Comparison of ENCODE assay signal across 33 cellular contexts in the genomic region with DNA sequence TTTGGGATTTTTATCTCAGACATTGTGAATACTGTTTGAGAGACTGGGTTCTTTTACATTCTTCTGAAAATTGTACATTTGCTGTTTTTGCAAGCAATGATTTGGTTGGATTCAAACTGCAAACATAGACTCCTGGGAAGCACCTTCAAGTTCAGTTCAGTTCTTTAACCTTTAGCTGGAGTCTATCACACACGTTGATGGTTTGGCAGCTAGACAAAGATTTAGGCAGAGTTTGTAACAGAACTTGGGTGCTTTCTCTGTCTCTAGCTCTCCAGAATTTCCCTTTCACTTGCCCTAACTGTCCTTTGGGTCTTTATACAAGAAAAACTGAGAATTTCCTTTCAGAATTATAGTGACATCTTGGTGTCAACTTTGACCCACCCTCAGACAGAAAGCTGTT.
"Had no signal": no experiment of that assay in that cellular context is flagged by ENCODE, and none has a peak within 500 bp of the region (broad histone marks: within the 10 kb centered on the region; RNA-seq: fewer than 3 reads in every experiment).

No MANE protein-coding gene starts in this region.

- H3K4me3 ChIP-seq: breast epithelium, esophagus squamous epithelium, left ventricle myocardium inferior, lung, mucosa of descending colon, ovary, psoas muscle, sigmoid colon, upper lobe of left lung, vagina had no signal

- H3K4me1 Mint-ChIP-seq: activated B cell treated with CpG ODN at 0.5 μM for 24 hours; activated CD8-positive, alpha-beta memory T cell treated with anti-CD3 and anti-CD28 coated beads, Interleukin-2, amount 10 ng/mL, durations not matched to agents 7 days and 5 days; activated naive CD4-positive, alpha-beta T cell treated with anti-CD3 and anti-CD28 coated beads, Interleukin-2, amount 50 U/mL, for 24 hours; activated naive CD8-positive, alpha-beta T cell treated with anti-CD3 and anti-CD28 coated beads, Interleukin-2, amount 50 U/mL, for 24 hours; central memory CD8-positive, alpha-beta T cell; stimulated activated effector memory CD8-positive, alpha-beta T cell treated with anti-CD3 and anti-CD28 coated beads, Interleukin-12 subunit alpha, Interleukin-12 subunit beta, amount 100 ng/mL, for 72 hours had no signal

- H3K9me3 ChIP-seq: breast epithelium, esophagus squamous epithelium, left ventricle myocardium inferior, mucosa of descending colon, neutrophil, ovary, psoas muscle, sigmoid colon, upper lobe of left lung, vagina had no signal

- H3K27ac Mint-ChIP-seq: activated B cell treated with CpG ODN at 0.5 μM for 24 hours; activated CD8-positive, alpha-beta memory T cell treated with anti-CD3 and anti-CD28 coated beads, Interleukin-2, amount 10 ng/mL, durations not matched to agents 7 days and 5 days; activated CD8-positive, alpha-beta T cell treated with anti-CD3 and anti-CD28 coated beads for 36 hours; activated naive CD4-positive, alpha-beta T cell treated with anti-CD3 and anti-CD28 coated beads, Interleukin-2, amount 50 U/mL, for 24 hours; activated naive CD8-positive, alpha-beta T cell treated with anti-CD3 and anti-CD28 coated beads, Interleukin-2, amount 50 U/mL, for 24 hours; activated T-helper 2 cell treated with anti-CD3 and anti-CD28 coated beads, Interferon-gamma antibody, Interleukin-2, Interleukin-4, amounts not matched to agents 10 μg/mL and 5 μg/mL and 100 μg/mL, durations not matched to agents 14 hours and 24 hours and 36 hours; dendritic cell treated with granulocyte-macrophage colony-stimulating factor and Interleukin-4, amounts not matched to agents 40 ng/mL and 50 ng/mL, for 4 days; natural killer cell treated with Interleukin-12 subunit alpha and Interleukin-12 subunit beta and Interleukin-15 and Interleukin-18, amount 100 ng/mL, for 72 hours; stimulated activated effector memory CD8-positive, alpha-beta T cell treated with anti-CD3 and anti-CD28 coated beads, Interleukin-12 subunit alpha, Interleukin-12 subunit beta, amount 100 ng/mL, for 72 hours; stimulated activated naive CD8-positive, alpha-beta T cell treated with anti-CD3 and anti-CD28 coated beads, Interleukin-15, Interleukin-2, amounts not matched to agents 100 ng/mL and 50 ng/mL, for 24 hours had no signal

- H3K36me3 Mint-ChIP-seq: activated CD8-positive, alpha-beta memory T cell treated with anti-CD3 and anti-CD28 coated beads, Interleukin-2, amount 10 ng/mL, durations not matched to agents 7 days and 5 days; activated naive CD4-positive, alpha-beta T cell treated with anti-CD3 and anti-CD28 coated beads, Interleukin-2, amount 50 U/mL, for 24 hours; natural killer cell treated with Interleukin-12 subunit alpha and Interleukin-12 subunit beta and Interleukin-15 and Interleukin-18, amount 100 ng/mL, for 72 hours; stimulated activated effector memory CD8-positive, alpha-beta T cell treated with anti-CD3 and anti-CD28 coated beads, Interleukin-12 subunit alpha, Interleukin-12 subunit beta, amount 100 ng/mL, for 72 hours had no signal

- H3K27me3 Mint-ChIP-seq: activated B cell treated with CpG ODN at 0.5 μM for 24 hours; activated CD8-positive, alpha-beta memory T cell treated with anti-CD3 and anti-CD28 coated beads, Interleukin-2, amount 10 ng/mL, durations not matched to agents 7 days and 5 days; activated CD8-positive, alpha-beta T cell treated with anti-CD3 and anti-CD28 coated beads for 36 hours; activated naive CD8-positive, alpha-beta T cell treated with anti-CD3 and anti-CD28 coated beads, Interleukin-2, amount 50 U/mL, for 24 hours; stimulated activated naive CD8-positive, alpha-beta T cell treated with anti-CD3 and anti-CD28 coated beads, Interleukin-15, Interleukin-2, amounts not matched to agents 100 ng/mL and 50 ng/mL, for 24 hours had no signal

- FAIRE-seq: endometrium, small intestine had no signal

- H3K4me1 ChIP-seq: breast epithelium, esophagus squamous epithelium, left ventricle myocardium inferior, psoas muscle, sigmoid colon, upper lobe of left lung, vagina had no signal

- H3K4me3 Mint-ChIP-seq: activated B cell treated with CpG ODN at 0.5 μM for 24 hours; activated CD8-positive, alpha-beta memory T cell treated with anti-CD3 and anti-CD28 coated beads, Interleukin-2, amount 10 ng/mL, durations not matched to agents 7 days and 5 days; activated CD8-positive, alpha-beta T cell treated with anti-CD3 and anti-CD28 coated beads for 36 hours; activated naive CD4-positive, alpha-beta T cell treated with anti-CD3 and anti-CD28 coated beads, Interleukin-2, amount 50 U/mL, for 24 hours; activated naive CD8-positive, alpha-beta T cell treated with anti-CD3 and anti-CD28 coated beads, Interleukin-2, amount 50 U/mL, for 24 hours; central memory CD8-positive, alpha-beta T cell; dendritic cell treated with granulocyte-macrophage colony-stimulating factor and Interleukin-4, amounts not matched to agents 40 ng/mL and 50 ng/mL, for 4 days; natural killer cell treated with Interleukin-12 subunit alpha and Interleukin-12 subunit beta and Interleukin-15 and Interleukin-18, amount 100 ng/mL, for 72 hours; stimulated activated effector memory CD8-positive, alpha-beta T cell treated with anti-CD3 and anti-CD28 coated beads, Interleukin-12 subunit alpha, Interleukin-12 subunit beta, amount 100 ng/mL, for 72 hours; stimulated activated naive CD8-positive, alpha-beta T cell treated with anti-CD3 and anti-CD28 coated beads, Interleukin-15, Interleukin-2, amounts not matched to agents 100 ng/mL and 50 ng/mL, for 24 hours had no signal

- H3K9me3 Mint-ChIP-seq: activated CD8-positive, alpha-beta T cell treated with anti-CD3 and anti-CD28 coated beads for 36 hours; activated naive CD8-positive, alpha-beta T cell treated with anti-CD3 and anti-CD28 coated beads, Interleukin-2, amount 50 U/mL, for 24 hours; activated T-helper 2 cell treated with anti-CD3 and anti-CD28 coated beads, Interferon-gamma antibody, Interleukin-2, Interleukin-4, amounts not matched to agents 10 μg/mL and 5 μg/mL and 100 μg/mL, durations not matched to agents 14 hours and 24 hours and 36 hours had no signal

- H3K36me3 ChIP-seq: breast epithelium, esophagus squamous epithelium, left ventricle myocardium inferior, neutrophil, ovary, sigmoid colon, upper lobe of left lung, vagina had no signal

- ATAC-seq: activated CD8-positive, alpha-beta memory T cell treated with anti-CD3 and anti-CD28 coated beads, Interleukin-2, amount 10 ng/mL, durations not matched to agents 7 days and 5 days; activated CD8-positive, alpha-beta T cell treated with anti-CD3 and anti-CD28 coated beads for 36 hours; activated naive CD8-positive, alpha-beta T cell treated with anti-CD3 and anti-CD28 coated beads, Interleukin-2, amount 50 U/mL, for 24 hours; natural killer cell treated with Interleukin-12 subunit alpha and Interleukin-12 subunit beta and Interleukin-15 and Interleukin-18, amount 100 ng/mL, for 72 hours; psoas muscle; stimulated activated effector memory CD8-positive, alpha-beta T cell treated with anti-CD3 and anti-CD28 coated beads, Interleukin-12 subunit alpha, Interleukin-12 subunit beta, amount 100 ng/mL, for 72 hours had no signal

- H3K27me3 ChIP-seq: breast epithelium, esophagus squamous epithelium, neutrophil, ovary, sigmoid colon, upper lobe of left lung, vagina had no signal

- DNase-seq: activated B cell treated with CpG ODN at 0.5 μM for 24 hours; activated CD4-positive, alpha-beta T cell treated with anti-CD3 and anti-CD28 coated beads, Interleukin-2, amount 50 U/mL, for 1 hour; activated CD8-positive, alpha-beta memory T cell treated with anti-CD3 and anti-CD28 coated beads, Interleukin-2, amount 10 ng/mL, durations not matched to agents 7 days and 5 days; activated CD8-positive, alpha-beta T cell treated with anti-CD3 and anti-CD28 coated beads for 36 hours; activated naive CD8-positive, alpha-beta T cell treated with anti-CD3 and anti-CD28 coated beads, Interleukin-2, amount 50 U/mL, for 24 hours; activated T-cell treated with anti-CD3 and anti-CD28 coated beads, Interleukin-2, amount 50 U/mL, for 48 hours; amygdala; esophagus squamous epithelium; foreskin melanocyte; islet precursor cell; left ventricle myocardium inferior; mucosa of descending colon; ovary; psoas muscle; sigmoid colon; stimulated activated CD4-positive, alpha-beta T cell treated with anti-CD3 and anti-CD28 coated beads, Interleukin-4, amount 100 ng/mL, for 24 hours; substantia nigra; T-helper 2 cell; upper lobe of left lung had no signal

- H3K27ac ChIP-seq: breast epithelium, epithelial cell of prostate, esophagus squamous epithelium, left ventricle myocardium inferior, neutrophil, ovary, psoas muscle, sigmoid colon, upper lobe of left lung, vagina had no signal
